8 cellular contexts compared by ENCODE assay signal in the genomic region with DNA sequence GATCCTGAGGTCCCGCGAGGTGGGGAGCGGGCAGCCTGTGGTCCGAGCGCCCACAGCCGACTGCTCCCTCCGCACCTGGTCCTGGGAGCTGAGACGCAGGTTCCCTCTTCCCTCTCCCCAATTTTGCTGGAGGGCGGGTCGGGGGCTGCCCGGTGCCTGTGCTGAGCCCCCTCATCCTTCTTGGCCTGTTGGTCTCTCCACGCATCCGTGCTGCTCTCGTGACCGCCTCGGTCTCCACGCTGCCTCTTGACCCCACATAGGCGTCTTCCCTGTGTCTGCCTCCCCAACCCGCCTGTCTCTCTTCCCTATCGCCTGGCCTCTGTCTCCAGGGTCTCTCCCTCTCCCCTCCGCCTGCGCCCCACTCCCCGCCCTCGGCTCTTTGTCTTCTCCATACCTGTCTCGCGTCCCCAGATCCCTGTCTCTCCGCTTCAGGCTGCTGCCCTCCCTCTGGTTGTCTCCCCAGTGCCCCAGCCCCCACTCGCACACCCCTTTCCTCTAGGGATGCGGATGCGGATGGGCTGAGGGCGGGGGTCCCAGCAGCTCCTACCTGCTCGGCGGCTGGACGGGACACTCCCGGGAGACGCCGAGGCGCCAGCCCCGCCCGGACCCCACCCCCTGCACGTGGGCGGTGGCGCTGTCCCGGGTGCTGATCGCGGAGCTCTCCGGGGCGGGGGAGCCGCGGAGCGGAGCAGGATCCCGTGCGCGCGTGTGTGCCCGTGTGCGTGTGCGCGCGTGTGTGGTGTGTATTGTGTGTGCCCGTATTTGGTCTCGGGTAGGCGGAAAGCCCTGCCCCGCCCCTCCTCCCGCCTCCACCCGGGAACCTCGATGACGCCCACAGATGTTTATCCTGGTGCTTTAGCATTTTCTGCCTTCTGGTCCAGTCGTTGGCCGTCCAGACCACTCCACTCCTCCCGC. TPM values are rescaled to one million over a fixed set of nuclear protein-coding genes. Genes with fewer than 3 reads are reported as not detected.
DNase-seq lines count a peak whose midpoint lies in the region; ATAC-seq and TF ChIP-seq lines count a peak whose summit lies in the region.

TSS of gene SYT5 (minus strand) at position 720 of the 915 bp plus-strand sequence. CDS start 1,248 bp downstream, outside the sequence.

- H3K27ac Mint-ChIP-seq in activated CD8-positive, alpha-beta memory T cell treated with anti-CD3 and anti-CD28 coated beads, Interleukin-2, amount 10 ng/mL, durations not matched to agents 7 days and 5 days, result peak within 1 kb of the TSS; percentile 29
- peak within 1 kb of the TSS; percentile 74 for H3K27ac Mint-ChIP-seq in endodermal cell
- H3K27ac Mint-ChIP-seq in nephron, result no peak within 1 kb of the TSS

- H3K9me3 Mint-ChIP-seq in activated CD8-positive, alpha-beta memory T cell treated with anti-CD3 and anti-CD28 coated beads, Interleukin-2, amount 10 ng/mL, durations not matched to agents 7 days and 5 days (ENCODE audit: low read depth), result no peaks in the 10 kb centered on the region
- H3K9me3 Mint-ChIP-seq in endodermal cell (no peaks in the 10 kb centered on the region), nephron (peaks cover 2% of the 10 kb centered on the region)

- TF ChIP-seq CTCF in endodermal cell (conservative IDR thresholded peaks at IDR 0.05), result no peak
- no peak for TF ChIP-seq CTCF in nephron (IDR thresholded peaks at IDR 0.05; ENCODE audit: unreplicated experiment in 3 of 3)
- no peak for TF ChIP-seq CTCF in thoracic aorta (IDR thresholded peaks at IDR 0.05)

- H3K36me3 ChIP-seq in endodermal cell (ENCODE audit: control insufficient read depth, insufficient read depth, low read length), result no peaks in the 10 kb centered on the region
- H3K36me3 ChIP-seq in thoracic aorta, result no peaks in the 10 kb centered on the region

- CTCF ChIA-PET in activated CD8-positive, alpha-beta memory T cell treated with anti-CD3 and anti-CD28 coated beads, Interleukin-2, amount 10 ng/mL, durations not matched to agents 7 days and 5 days (lab: Charles Lee), result interaction anchor here (1.2 to 4.0 kb wide), 3 partner anchors 19 to 325 kb away, joined by 3 to 17 read pairs (median 5); no protein-coding TSS in a partner anchor

- H3K27me3 ChIP-seq in endodermal cell (ENCODE audit: control insufficient read depth, insufficient read depth, low read length, poor library complexity, severe bottlenecking) (peaks cover 70% of the 10 kb centered on the region), thoracic aorta (replicated peaks; ENCODE audit: insufficient read depth) (peaks cover 13% of the 10 kb centered on the region)

- H3K36me3 Mint-ChIP-seq in activated CD8-positive, alpha-beta memory T cell treated with anti-CD3 and anti-CD28 coated beads, Interleukin-2, amount 10 ng/mL, durations not matched to agents 7 days and 5 days, result no peaks in the 10 kb centered on the region
- H3K36me3 Mint-ChIP-seq in endodermal cell (ENCODE audit: low read depth), result no peaks in the 10 kb centered on the region
- H3K36me3 Mint-ChIP-seq in nephron (ENCODE audit: low read depth), result no peaks in the 10 kb centered on the region

- H3K9me3 ChIP-seq in endodermal cell (ENCODE audit: control insufficient read depth, low read length), result no peaks in the 10 kb centered on the region
- H3K9me3 ChIP-seq in thoracic aorta, result no peaks in the 10 kb centered on the region

- H3K4me3 ChIP-seq in endodermal cell (ENCODE audit: low read length) (peak within 1 kb of the TSS; percentile 78), thoracic aorta (peak within 1 kb of the TSS; percentile 65)

- peak; percentile 8 for ATAC-seq in GM18498 (IDR thresholded peaks at IDR 0.05; ENCODE audit: unreplicated experiment)
- ATAC-seq in activated CD8-positive, alpha-beta memory T cell treated with anti-CD3 and anti-CD28 coated beads, Interleukin-2, amount 10 ng/mL, durations not matched to agents 7 days and 5 days, result peak; percentile 48
- ATAC-seq in thoracic aorta (ENCODE audit: insufficient number of reproducible peaks, low FRiP score, low read depth), result no peak

- H3K27ac ChIP-seq in endodermal cell (ENCODE audit: low read depth, low read length), result peak within 1 kb of the TSS; percentile 93
- H3K27ac ChIP-seq in thoracic aorta, result no peak within 1 kb of the TSS

- peaks cover 26% of the 10 kb centered on the region for H3K4me1 Mint-ChIP-seq in activated CD8-positive, alpha-beta memory T cell treated with anti-CD3 and anti-CD28 coated beads, Interleukin-2, amount 10 ng/mL, durations not matched to agents 7 days and 5 days
- H3K4me1 Mint-ChIP-seq in endodermal cell, result peaks cover 3% of the 10 kb centered on the region
- H3K4me1 Mint-ChIP-seq in nephron, result no peaks in the 10 kb centered on the region

- peaks cover 53% of the 10 kb centered on the region for H3K27me3 Mint-ChIP-seq in activated CD8-positive, alpha-beta memory T cell treated with anti-CD3 and anti-CD28 coated beads, Interleukin-2, amount 10 ng/mL, durations not matched to agents 7 days and 5 days
- H3K27me3 Mint-ChIP-seq in endodermal cell (ENCODE audit: insufficient read depth) (peaks cover 89% of the 10 kb centered on the region), nephron (ENCODE audit: low read depth) (peaks cover 93% of the 10 kb centered on the region)

- H3K4me1 ChIP-seq in endodermal cell (ENCODE audit: control insufficient read depth, insufficient read depth, low read length) (no peaks in the 10 kb centered on the region), thoracic aorta (ENCODE audit: control insufficient read depth in 1 of 2, low read depth in 2 of 2) (peaks cover 10 to 13% of the 10 kb centered on the region in 2 donors)

- peak within 1 kb of the TSS; percentile 59 for H3K4me3 Mint-ChIP-seq in activated CD8-positive, alpha-beta memory T cell treated with anti-CD3 and anti-CD28 coated beads, Interleukin-2, amount 10 ng/mL, durations not matched to agents 7 days and 5 days
- H3K4me3 Mint-ChIP-seq in endodermal cell (peak within 1 kb of the TSS; percentile 47), nephron (peak within 1 kb of the TSS; percentile 77 to 85 (median 78))

- WGBS in endodermal cell (ENCODE audit: insufficient coverage in 1 of 2, insufficient read length in 1 of 2), 2 experiments, result 5% methylated on average over 27 to 62 of the region's 71 CpGs

- H3K9ac ChIP-seq in endodermal cell (ENCODE audit: extremely low read depth, low read length, poor library complexity, severe bottlenecking), result peak within 1 kb of the TSS; percentile 47

- DNase-seq in MV-4-11 (lab: John Stamatoyannopoulos, UW), result peak; percentile 45
- DNase-seq in activated CD8-positive, alpha-beta memory T cell treated with anti-CD3 and anti-CD28 coated beads, Interleukin-2, amount 10 ng/mL, durations not matched to agents 7 days and 5 days, result peak; percentile 67
- peak; percentile 89 for DNase-seq in endodermal cell
- no peak for DNase-seq in thoracic aorta (ENCODE audit: low spot score)
- no peak for DNase-seq in NCI-H2081 treated with DMSO at 0.1 percent for 48 hours (lab: John Stamatoyannopoulos, UW)
- no peak for DNase-seq in pons (ENCODE audit: low spot score)

RNA-seq across cellular contexts. Expression of gene SYT5, which starts in this region (rescaled TPM):
- not detected for total RNA-seq in activated CD8-positive, alpha-beta memory T cell treated with anti-CD3 and anti-CD28 coated beads, Interleukin-2, amount 10 ng/mL, durations not matched to agents 7 days and 5 days
- not detected for total RNA-seq in endodermal cell
- 6.1 TPM for polyA plus RNA-seq in endodermal cell (2013, experiment 1 of 2)
- 7.9 TPM for polyA plus RNA-seq in endodermal cell (2013, experiment 2 of 2)
- not detected for total RNA-seq in thoracic aorta

Comparison
In these comparisons a context has a peak if more than half of its experiments do, and no peak if none do; other contexts are left out.
1. Peak in DNase-seq and ATAC-seq in activated CD8-positive, alpha-beta memory T cell treated with anti-CD3 and anti-CD28 coated beads, Interleukin-2, amount 10 ng/mL, durations not matched to agents 7 days and 5 days; RNA of the gene not detected or under 1 TPM.
2. DNase-seq: peak in MV-4-11 (single experiment) and endodermal cell (single experiment); none in thoracic aorta (single experiment), NCI-H2081 treated with DMSO at 0.1 percent for 48 hours (single experiment) and pons (single experiment).
3. H3K27ac Mint-ChIP-seq: peak in activated CD8-positive, alpha-beta memory T cell treated with anti-CD3 and anti-CD28 coated beads, Interleukin-2, amount 10 ng/mL, durations not matched to agents 7 days and 5 days (single experiment) and endodermal cell (single experiment); none in nephron (0 of 3).
4. Peak in every context shown above with its lines, with median percentiles within 50 percentile points of each other: H3K4me3 Mint-ChIP-seq.